ENCODE assay signal across 9 cellular contexts in genomic region chr11:131688056-131688693, GRCh38.
A peak's percentile ranks its signal among the peaks of the same experiment; 100 is the strongest.
DNase-seq lines count a peak whose midpoint lies in the region; ATAC-seq and TF ChIP-seq lines count a peak whose summit lies in the region.
"Had no signal": no experiment of that assay in that cellular context is flagged by ENCODE, and none has a peak within 500 bp of the region (broad histone marks: within the 10 kb centered on the region; RNA-seq: fewer than 3 reads in every experiment).

No MANE protein-coding gene starts in this region.

- no peaks in the 10 kb centered on the region for H3K36me3 Mint-ChIP-seq in nephron (ENCODE audit: low read depth)
- H3K36me3 Mint-ChIP-seq: activated naive CD4-positive, alpha-beta T cell treated with anti-CD3 and anti-CD28 coated beads, Interleukin-2, amount 50 U/mL, for 24 hours had no signal

- no peak overlapping the region for H3K27ac Mint-ChIP-seq in nephron
- H3K27ac Mint-ChIP-seq: activated naive CD4-positive, alpha-beta T cell treated with anti-CD3 and anti-CD28 coated beads, Interleukin-2, amount 50 U/mL, for 24 hours had no signal

- TF ChIP-seq CTCF in epithelial cell of proximal tubule (conservative IDR thresholded peaks at IDR 0.05; ENCODE audit: low read depth, low read length) (peak; percentile 77), nephron (IDR thresholded peaks at IDR 0.05; ENCODE audit: unreplicated experiment in 3 of 3) (peak; percentile 95 to 97 (median 96))

- peaks cover 46% of the 10 kb centered on the region for H3K27me3 Mint-ChIP-seq in nephron (ENCODE audit: low read depth)

- ATAC-seq in HG03460 (IDR thresholded peaks at IDR 0.05; ENCODE audit: unreplicated experiment) (peak; percentile 78), HG03378 (IDR thresholded peaks at IDR 0.05; ENCODE audit: unreplicated experiment) (no peak)

- DNase-seq in DMS114 treated with DMSO at 0.1 percent for 48 hours (lab: John Stamatoyannopoulos, UW; ENCODE audit: unreplicated experiment): peak; percentile 10
- peak; percentile 66 for DNase-seq in GM19238 (ENCODE audit: insufficient read length, low spot score)
- DNase-seq in SK-MEL-5 (ENCODE audit: low read depth, low spot score): peak; percentile 51
- DNase-seq in epithelial cell of proximal tubule (ENCODE audit: low read depth): no peak
- no peak for DNase-seq in activated effector memory CD4-positive, alpha-beta T cell treated with Interleukin-2 at 50 U/mL for 16 hours

- peaks cover 5% of the 10 kb centered on the region for H3K4me1 Mint-ChIP-seq in nephron
- H3K4me1 Mint-ChIP-seq: activated naive CD4-positive, alpha-beta T cell treated with anti-CD3 and anti-CD28 coated beads, Interleukin-2, amount 50 U/mL, for 24 hours had no signal

- H3K9me3 Mint-ChIP-seq in nephron: no peaks in the 10 kb centered on the region
- H3K9me3 Mint-ChIP-seq: activated naive CD4-positive, alpha-beta T cell treated with anti-CD3 and anti-CD28 coated beads, Interleukin-2, amount 50 U/mL, for 24 hours had no signal

- in situ Hi-C loops in SK-MEL-5 (cut with HindIII; ENCODE audit: low pct_unique_long_range_greater_than_20kb, low sequenced_read_pairs): no loop called here

- H3K4me3 Mint-ChIP-seq in nephron: peak overlapping the region in 1 of 3 experiments; percentile 14
- H3K4me3 Mint-ChIP-seq: activated naive CD4-positive, alpha-beta T cell treated with anti-CD3 and anti-CD28 coated beads, Interleukin-2, amount 50 U/mL, for 24 hours had no signal

- H3K4me3 ChIP-seq in epithelial cell of proximal tubule (ENCODE audit: low read depth, low read length): peak overlapping the region; percentile 4

Comparison
In these comparisons a context has a peak if more than half of its experiments do, and no peak if none do; other contexts are left out.
1. DNase-seq: peak in DMS114 treated with DMSO at 0.1 percent for 48 hours (single experiment), GM19238 (single experiment) and SK-MEL-5 (single experiment); none in epithelial cell of proximal tubule (single experiment) and activated effector memory CD4-positive, alpha-beta T cell treated with Interleukin-2 at 50 U/mL for 16 hours (single experiment).